ENCODE assay signal across 8 cellular contexts in the genomic region with DNA sequence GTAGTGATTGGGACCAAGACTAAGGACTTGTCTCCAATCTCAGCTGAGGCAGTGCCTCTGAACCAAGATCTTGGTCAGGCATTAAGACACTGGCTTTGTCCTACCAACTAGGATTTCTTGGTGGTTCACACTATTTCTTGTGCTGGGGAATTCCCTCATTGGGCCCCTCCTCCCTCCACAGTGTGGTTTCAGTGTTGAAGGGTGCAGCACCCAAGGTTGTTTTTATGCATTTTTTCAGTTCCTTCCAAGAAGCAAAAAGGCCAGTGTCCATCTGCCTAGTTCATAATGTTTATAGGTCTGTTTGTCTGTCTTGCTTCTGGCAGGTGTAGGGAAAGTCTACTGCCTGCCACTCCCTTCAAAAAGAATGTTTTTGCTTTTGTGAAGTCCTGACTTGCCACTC. TPM values are rescaled to one million over a fixed set of nuclear protein-coding genes. Genes with fewer than 3 reads are reported as not detected.
DNase-seq lines count a peak whose midpoint lies in the region; ATAC-seq and TF ChIP-seq lines count a peak whose summit lies in the region.

No MANE protein-coding gene starts in this region.

- no peaks in the 10 kb centered on the region for H3K9me3 ChIP-seq in naive thymus-derived CD4-positive, alpha-beta T cell (ENCODE audit: control insufficient read depth in 2 of 3, low read length in 3 of 3)

- H3K27me3 Mint-ChIP-seq in T-helper 2 cell treated with Interferon-gamma antibody and Interleukin-4, amounts not matched to agents 5 μg/mL and 100 μg/mL, for 36 hours (ENCODE audit: low read depth) = no peaks in the 10 kb centered on the region
- peaks cover 0 to 3% (median 0%) of the 10 kb centered on the region in 5 donors for H3K27me3 Mint-ChIP-seq in naive thymus-derived CD4-positive, alpha-beta T cell

- no peaks in the 10 kb centered on the region for H3K9me3 Mint-ChIP-seq in T-helper 2 cell treated with Interferon-gamma antibody and Interleukin-4, amounts not matched to agents 5 μg/mL and 100 μg/mL, for 36 hours
- no peaks in the 10 kb centered on the region for H3K9me3 Mint-ChIP-seq in naive thymus-derived CD4-positive, alpha-beta T cell

- peaks cover 6 to 34% (median 7%) of the 10 kb centered on the region in 3 experiments for H3K36me3 ChIP-seq in naive thymus-derived CD4-positive, alpha-beta T cell (ENCODE audit: control insufficient read depth in 2 of 3, insufficient read depth in 3 of 3, low read length in 3 of 3)

- CTCF ChIA-PET in naive thymus-derived CD4-positive, alpha-beta T cell (lab: Charles Lee) = interaction anchor here (1.1 kb wide), 1 partner anchor 8 kb away, joined by 3 read pairs; no protein-coding TSS in a partner anchor

- no peak overlapping the region for H3K27ac Mint-ChIP-seq in T-helper 2 cell treated with Interferon-gamma antibody and Interleukin-4, amounts not matched to agents 5 μg/mL and 100 μg/mL, for 36 hours
- peak overlapping the region; percentile 36 to 83 (median 75) for H3K27ac Mint-ChIP-seq in naive thymus-derived CD4-positive, alpha-beta T cell

- no peak for DNase-seq in activated CD4-positive, CD25-positive, alpha-beta regulatory T cell (lab: John Stamatoyannopoulos, UW)
- peak; percentile 49 for DNase-seq in T-helper 2 cell treated with Interferon-gamma antibody and Interleukin-4, amounts not matched to agents 5 μg/mL and 100 μg/mL, for 36 hours (ENCODE audit: low spot score)
- peak in 1 of 9 donors; percentile 50 for DNase-seq in naive thymus-derived CD4-positive, alpha-beta T cell
- DNase-seq in foreskin keratinocyte = no peak
- DNase-seq in A172 (ENCODE audit: low spot score) = no peak
- no peak for DNase-seq in HUDEP-2 (lab: John Stamatoyannopoulos, UW; ENCODE audit: unreplicated experiment in 76 of 76)

- H3K27ac ChIP-seq in naive thymus-derived CD4-positive, alpha-beta T cell (ENCODE audit: low read depth, low read length) = peak overlapping the region; percentile 44
- H3K27ac ChIP-seq in foreskin keratinocyte = no peak overlapping the region

- TF ChIP-seq CTCF in foreskin keratinocyte (conservative IDR thresholded peaks at IDR 0.05) = no peak

- no peak overlapping the region for H3K4me3 ChIP-seq in naive thymus-derived CD4-positive, alpha-beta T cell (ENCODE audit: low read length)

- H3K4me1 ChIP-seq in naive thymus-derived CD4-positive, alpha-beta T cell (ENCODE audit: control insufficient read depth in 2 of 2, insufficient read depth in 2 of 2, low read length in 2 of 2) = peaks cover 7 to 8% of the 10 kb centered on the region in 2 donors
- H3K4me1 ChIP-seq in foreskin keratinocyte = no peaks in the 10 kb centered on the region

- POLR2A ChIA-PET in naive thymus-derived CD4-positive, alpha-beta T cell (lab: Charles Lee) = no interaction called here

- H3K27me3 ChIP-seq in naive thymus-derived CD4-positive, alpha-beta T cell (ENCODE audit: control insufficient read depth in 2 of 2, insufficient read depth in 2 of 2, low read length in 2 of 2) = no peaks in the 10 kb centered on the region
- no peaks in the 10 kb centered on the region for H3K27me3 ChIP-seq in foreskin keratinocyte

- H3K36me3 Mint-ChIP-seq in T-helper 2 cell treated with Interferon-gamma antibody and Interleukin-4, amounts not matched to agents 5 μg/mL and 100 μg/mL, for 36 hours (ENCODE audit: low read depth) = peaks cover 45% of the 10 kb centered on the region
- H3K36me3 Mint-ChIP-seq in naive thymus-derived CD4-positive, alpha-beta T cell = peaks cover 5 to 48% (median 27%) of the 10 kb centered on the region in 5 donors

- intact Hi-C loops in naive thymus-derived CD4-positive, alpha-beta T cell (cut with micrococcal nuclease) = no loop called here

- H3K4me1 Mint-ChIP-seq in T-helper 2 cell treated with Interferon-gamma antibody and Interleukin-4, amounts not matched to agents 5 μg/mL and 100 μg/mL, for 36 hours (ENCODE audit: low read depth) = peaks cover 26% of the 10 kb centered on the region
- peaks cover 0 to 27% (median 18%) of the 10 kb centered on the region in 7 donors for H3K4me1 Mint-ChIP-seq in naive thymus-derived CD4-positive, alpha-beta T cell

- peak overlapping the region; percentile 57 for H3K4me3 Mint-ChIP-seq in T-helper 2 cell treated with Interferon-gamma antibody and Interleukin-4, amounts not matched to agents 5 μg/mL and 100 μg/mL, for 36 hours
- H3K4me3 Mint-ChIP-seq in naive thymus-derived CD4-positive, alpha-beta T cell = peak overlapping the region in 8 of 10 donors; percentile 6 to 74 (median 46)

- ATAC-seq in activated CD4-positive, CD25-positive, alpha-beta regulatory T cell treated with anti-CD3 and anti-CD28 coated beads, Interleukin-2, amount 50 U/mL, for 24 hours = peak; percentile 61
- ATAC-seq in GM21825 (IDR thresholded peaks at IDR 0.05; ENCODE audit: unreplicated experiment) (peak; percentile 68), foreskin keratinocyte (no peak)
- ATAC-seq in naive thymus-derived CD4-positive, alpha-beta T cell = peak; percentile 78

RNA-seq across cellular contexts. Expression of gene ITPKA, which starts 10.6 kb away (rescaled TPM):
- total RNA-seq in naive thymus-derived CD4-positive, alpha-beta T cell = under 1 TPM in 2 of 5 experiments, not detected in 3; 0.20 to 0.97 TPM
- under 1 TPM in 1 of 2 donors, not detected in 1; 0.22 TPM for polyA plus RNA-seq in naive thymus-derived CD4-positive, alpha-beta T cell
- 0.44 and 0.71 TPM in 2 replicates for total RNA-seq in foreskin keratinocyte
- polyA plus RNA-seq in foreskin keratinocyte = 0.55 and 0.62 TPM in 2 replicates
- total RNA-seq in A172 (2014; rRNA removed; shearing (Covaris generic)) = 15.5 and 17.3 TPM in 2 replicates

RNA-seq across cellular contexts. Expression of gene LTK, which starts 30.5 kb away (rescaled TPM):
- total RNA-seq in naive thymus-derived CD4-positive, alpha-beta T cell = 1 to 10 TPM in 2 of 5 experiments, under 1 TPM in 2, not detected in 1; 0.41 to 6.5 (median 1.4) TPM
- polyA plus RNA-seq in naive thymus-derived CD4-positive, alpha-beta T cell = not detected
- not detected in 2 replicates for total RNA-seq in foreskin keratinocyte
- polyA plus RNA-seq in foreskin keratinocyte = not detected in 2 replicates
- total RNA-seq in A172 (2014; rRNA removed; shearing (Covaris generic)) = 4.3 and 5.2 TPM in 2 replicates
